ENCODE assay signal across 15 cellular contexts in the genomic region with DNA sequence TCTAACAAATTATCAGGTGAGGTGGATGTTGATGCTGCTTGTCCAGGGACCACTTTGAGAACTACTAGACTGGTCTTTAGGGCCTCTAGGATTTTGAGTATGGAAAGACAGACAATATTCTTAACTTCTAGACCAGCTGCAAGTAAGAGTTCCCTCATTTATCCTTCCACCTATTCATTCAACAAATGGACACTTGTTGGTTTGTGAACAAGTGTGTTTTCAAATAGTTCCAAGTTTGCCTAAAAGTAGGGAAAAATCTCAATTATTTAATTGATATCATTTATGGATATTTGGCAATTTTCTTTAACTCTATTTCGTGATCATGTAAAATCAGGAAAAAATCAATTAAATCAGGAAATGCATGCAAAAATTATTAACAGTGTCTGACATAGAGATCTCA.
DNase-seq lines count a peak whose midpoint lies in the region; ATAC-seq and TF ChIP-seq lines count a peak whose summit lies in the region.
"Had no signal": no experiment of that assay in that cellular context is flagged by ENCODE, and none has a peak within 500 bp of the region (broad histone marks: within the 10 kb centered on the region; RNA-seq: fewer than 3 reads in every experiment).

No MANE protein-coding gene starts in this region.

- dilution Hi-C loops in IMR-90 (cut with HindIII; ENCODE audit: low sequenced_read_pairs, unreplicated experiment): no loop called here

- H4K5ac ChIP-seq in IMR-90 (ENCODE audit: low read depth, low read length): peak overlapping the region; percentile 5; the same call in 1 of the 2 replicates

- H2AK9ac ChIP-seq in IMR-90 (replicated peaks; ENCODE audit: low read depth, low read length, poor library complexity): no peak overlapping the region

- DNase-seq in IMR-90 (no peak), left cardiac atrium (no peak)
- DNase-seq: 8988T; AML-193; CD4-positive, alpha-beta memory T cell; CD4-positive, CD25-positive, alpha-beta regulatory T cell; CD8-positive, alpha-beta memory T cell; COR-L47; DMS 273 treated with DMSO at 0.1 percent for 48 hours; DMS79 treated with DMSO at 0.1 percent for 48 hours; GF-D8 had no signal

- no peak overlapping the region for H3K9ac ChIP-seq in IMR-90 (ENCODE audit: low read depth, low read length)
- H3K9ac ChIP-seq: BLaER1 treated with 17β-estradiol and CSF1 and Interleukin-3, amounts not matched to agents 10 nM and 100 nM had no signal

- H4K8ac ChIP-seq in IMR-90 (ENCODE audit: low read depth in 2 of 2, low read length in 2 of 2): peak overlapping the region in 1 of 2 experiments; percentile 17; a peak in 2 of 4 replicates

- CTCF ChIA-PET in HEK293 (lab: Yijun Ruan, JAX): no interaction called here
- CTCF ChIA-PET in IMR-90 (lab: Yijun Ruan, JAX): no interaction called here

- no peak overlapping the region for H2AFZ ChIP-seq in IMR-90 (replicated peaks; ENCODE audit: low read length, poor library complexity)

- intact Hi-C loops in IMR-90 (cut with micrococcal nuclease) (no loop called here), left cardiac atrium (cut with DNase I) (no loop called here)

- no peak overlapping the region for H3K27ac ChIP-seq in HEK293 (ENCODE audit: extremely low read depth, low read depth, low read length)
- H3K27ac ChIP-seq in IMR-90 (ENCODE audit: insufficient read depth, low read length): no peak overlapping the region
- H3K27ac ChIP-seq: BLaER1 treated with 17β-estradiol and CSF1 and Interleukin-3, amounts not matched to agents 10 nM and 100 nM had no signal

- TF ChIP-seq RAD21 in IMR-90 (IDR thresholded peaks at IDR 0.05; ENCODE audit: low read length): no peak

- H2BK15ac ChIP-seq in IMR-90 (ENCODE audit: low read depth, low read length): peak overlapping the region; percentile 75; the same call in 1 of the 3 replicates

- no peaks in the 10 kb centered on the region for H3K27me3 ChIP-seq in IMR-90 (ENCODE audit: control insufficient read depth, insufficient read depth, low read length)
- H3K27me3 ChIP-seq: BLaER1 treated with 17β-estradiol and CSF1 and Interleukin-3, amounts not matched to agents 10 nM and 100 nM had no signal

- H3K4me3 ChIP-seq in HEK293 (ENCODE audit: low read depth, low read length) (no peak overlapping the region), IMR-90 (ENCODE audit: insufficient read depth, low read depth, low read length) (no peak overlapping the region)
- H3K4me3 ChIP-seq: BLaER1 treated with 17β-estradiol and CSF1 and Interleukin-3, amounts not matched to agents 10 nM and 100 nM had no signal

- BruUV-seq in IMR-90 (replicated peaks; lab: Mats Ljungman, UMichigan): no TSS peak

- peak overlapping the region; percentile 91; the same call in 1 of the 2 replicates for H3K4ac ChIP-seq in IMR-90 (ENCODE audit: low read depth, low read length)

- peak overlapping the region; percentile 50; the same call in 1 of the 2 replicates for H4K91ac ChIP-seq in IMR-90 (ENCODE audit: insufficient read depth, low read depth, low read length)

- H3K4me2 ChIP-seq in IMR-90 (ENCODE audit: low read depth, low read length): no peak overlapping the region
- H3K4me2 ChIP-seq: BLaER1 treated with 17β-estradiol and CSF1 and Interleukin-3, amounts not matched to agents 10 nM and 100 nM had no signal

- H3K23ac ChIP-seq in IMR-90 (ENCODE audit: low read depth, low read length): no peak overlapping the region

- no peak for TF ChIP-seq POLR2A in IMR-90 (IDR thresholded peaks at IDR 0.05; ENCODE audit: low read depth, low read length)

- H3K14ac ChIP-seq in IMR-90 (replicated peaks; ENCODE audit: low read depth, low read length): no peak overlapping the region

- peak overlapping the region; percentile 49 for H2BK120ac ChIP-seq in IMR-90 (ENCODE audit: low read depth, low read length)

- no peaks in the 10 kb centered on the region for H3K36me3 ChIP-seq in HEK293 (ENCODE audit: control insufficient read depth in 2 of 2, insufficient read depth in 1 of 2, low read length in 2 of 2)
- H3K36me3 ChIP-seq in IMR-90 (ENCODE audit: control insufficient read depth, insufficient read depth, low read length): no peaks in the 10 kb centered on the region
- H3K36me3 ChIP-seq: BLaER1 treated with 17β-estradiol and CSF1 and Interleukin-3, amounts not matched to agents 10 nM and 100 nM had no signal

- peaks cover 0 to 14% of the 10 kb centered on the region in 2 experiments; a peak in 1 of 4 replicates for H3K79me1 ChIP-seq in IMR-90 (ENCODE audit: low read depth in 1 of 2, low read length in 2 of 2)

- POLR2A ChIA-PET in HEK293 (lab: Yijun Ruan, JAX): no interaction called here
- POLR2A ChIA-PET in IMR-90 (lab: Charles Lee; ENCODE audit: unreplicated experiment): no interaction called here

- no peak overlapping the region for H2AK5ac ChIP-seq in IMR-90 (ENCODE audit: low read depth, low read length)

- in situ Hi-C loops in IMR-90 (cut with MboI; ENCODE audit: low sequenced_read_pairs): no loop called here

- H3K9me1 ChIP-seq in IMR-90 (ENCODE audit: insufficient read depth, low read length): peaks cover 14% of the 10 kb centered on the region

- H2BK20ac ChIP-seq in IMR-90 (ENCODE audit: low read depth, low read length): peak overlapping the region; percentile 73

- no CpG with 5 or more reads among the region's 1 CpG for WGBS in IMR-90 (ENCODE audit: extremely low coverage in 2 of 2, insufficient read length in 1 of 2), 2 experiments

- peak overlapping the region; percentile 67 for H2BK5ac ChIP-seq in IMR-90 (ENCODE audit: low read depth, low read length, poor library complexity, severe bottlenecking)

- TF ChIP-seq CTCF in HEK293 (tag by site-specific recombination; IDR thresholded peaks at IDR 0.05): no peak
- no peak for TF ChIP-seq CTCF in IMR-90 (conservative IDR thresholded peaks at IDR 0.05; ENCODE audit: low read depth, low read length)

- H3K18ac ChIP-seq in IMR-90 (ENCODE audit: low read depth, low read length): peak overlapping the region; percentile 28; the same call in 1 of the 2 replicates

- no peak overlapping the region for H3K56ac ChIP-seq in IMR-90 (ENCODE audit: extremely low read depth, insufficient read depth, low read length)

- H3K9me3 ChIP-seq in HEK293 (ENCODE audit: control insufficient read depth, insufficient read depth, low read depth, low read length) (no peaks in the 10 kb centered on the region), IMR-90 (ENCODE audit: control insufficient read depth, insufficient read depth, low read length) (no peaks in the 10 kb centered on the region)
- H3K9me3 ChIP-seq: BLaER1 treated with 17β-estradiol and CSF1 and Interleukin-3, amounts not matched to agents 10 nM and 100 nM had no signal

- ATAC-seq in IMR-90 (ENCODE audit: low read depth) (no peak), GM21717 (IDR thresholded peaks at IDR 0.05; ENCODE audit: unreplicated experiment) (no peak), HG02759 (IDR thresholded peaks at IDR 0.05; ENCODE audit: unreplicated experiment) (no peak), left cardiac atrium (no peak)

- H3K4me1 ChIP-seq in HEK293 (ENCODE audit: control insufficient read depth, insufficient read depth, low read length): no peaks in the 10 kb centered on the region
- H3K4me1 ChIP-seq in IMR-90 (ENCODE audit: control insufficient read depth, insufficient read depth, low read length): peaks cover 29% of the 10 kb centered on the region
- H3K4me1 ChIP-seq: BLaER1 treated with 17β-estradiol and CSF1 and Interleukin-3, amounts not matched to agents 10 nM and 100 nM had no signal

- no peaks in the 10 kb centered on the region for H4K20me1 ChIP-seq in IMR-90 (ENCODE audit: insufficient read depth, low read length)
- H4K20me1 ChIP-seq: BLaER1 treated with 17β-estradiol and CSF1 and Interleukin-3, amounts not matched to agents 10 nM and 100 nM had no signal

TF ChIP-seq in HEK293, 187 proteins besides CTCF, POLR2A, EP300 and RAD21 (continues in another document):
- TF ChIP-seq KLF10 (tag by site-specific recombination; IDR thresholded peaks at IDR 0.05) (no peak), ZNF146 (tag by site-specific recombination; IDR thresholded peaks at IDR 0.05) (no peak), ZNF426 (tag by site-specific recombination; IDR thresholded peaks at IDR 0.05) (no peak)
- TF ChIP-seq, protein P1, sequence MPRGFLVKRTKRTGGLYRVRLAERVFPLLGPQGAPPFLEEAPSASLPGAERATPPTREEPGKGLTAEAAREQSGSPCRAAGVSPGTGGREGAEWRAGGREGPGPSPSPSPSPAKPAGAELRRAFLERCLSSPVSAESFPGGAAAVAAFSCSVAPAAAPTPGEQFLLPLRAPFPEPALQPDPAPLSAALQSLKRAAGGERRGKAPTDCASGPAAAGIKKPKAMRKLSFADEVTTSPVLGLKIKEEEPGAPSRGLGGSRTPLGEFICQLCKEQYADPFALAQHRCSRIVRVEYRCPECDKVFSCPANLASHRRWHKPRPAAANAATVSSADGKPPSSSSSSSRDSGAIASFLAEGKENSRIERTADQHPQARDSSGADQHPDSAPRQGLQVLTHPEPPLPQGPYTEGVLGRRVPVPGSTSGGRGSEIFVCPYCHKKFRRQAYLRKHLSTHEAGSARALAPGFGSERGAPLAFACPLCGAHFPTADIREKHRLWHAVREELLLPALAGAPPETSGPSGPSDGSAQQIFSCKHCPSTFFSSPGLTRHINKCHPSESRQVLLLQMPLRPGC (tag by site-specific recombination; IDR thresholded peaks at IDR 0.05): no peak

TF ChIP-seq in IMR-90, 13 proteins besides CTCF, POLR2A, EP300 and RAD21 (continues in another document):
- TF ChIP-seq RCOR1 (IDR thresholded peaks at IDR 0.05; ENCODE audit: insufficient replicate concordance, low read length): no peak
- no peak for TF ChIP-seq FOS (IDR thresholded peaks at IDR 0.05; ENCODE audit: low read depth, low read length)
- no peak for TF ChIP-seq CEBPB (IDR thresholded peaks at IDR 0.05; ENCODE audit: low read depth, low read length)
- TF ChIP-seq CHD1 (IDR thresholded peaks at IDR 0.05; ENCODE audit: low read depth, low read length): no peak
- no peak for TF ChIP-seq MAZ (IDR thresholded peaks at IDR 0.05; ENCODE audit: borderline replicate concordance, low read depth, low read length)
- no peak for TF ChIP-seq SMC3 (IDR thresholded peaks at IDR 0.05; ENCODE audit: low read depth, low read length)
- TF ChIP-seq USF2 (IDR thresholded peaks at IDR 0.05; ENCODE audit: low read depth, low read length): no peak
- no peak for TF ChIP-seq MAFK (IDR thresholded peaks at IDR 0.05; ENCODE audit: low read depth, low read length)
- TF ChIP-seq MXI1 (IDR thresholded peaks at IDR 0.05; ENCODE audit: borderline replicate concordance, low read depth, low read length): no peak
- no peak for TF ChIP-seq NFE2L2 (IDR thresholded peaks at IDR 0.05; ENCODE audit: low read depth, low read length)
